In genomic region chr17:75872434-75873351, GRCh38 we compare ENCODE assay signal across 8 cellular contexts. TPM values are rescaled to one million over a fixed set of nuclear protein-coding genes. Genes with fewer than 3 reads are reported as not detected.
DNase-seq lines count a peak whose midpoint lies in the region; ATAC-seq and TF ChIP-seq lines count a peak whose summit lies in the region.

No MANE protein-coding gene starts in this region.

- intact Hi-C loops in adrenal gland (cut with DNase I) (no loop called here), left ventricle myocardium inferior (cut with micrococcal nuclease) (no loop called here)

- ATAC-seq in HG03442 (IDR thresholded peaks at IDR 0.05; ENCODE audit: unreplicated experiment) (no peak), HG02610 (IDR thresholded peaks at IDR 0.05; ENCODE audit: unreplicated experiment) (no peak), HG03469 (IDR thresholded peaks at IDR 0.05; ENCODE audit: unreplicated experiment) (no peak)

- peak overlapping the region in 4 of 5 donors; percentile 51 to 84 (median 69) for H3K27ac ChIP-seq in adrenal gland
- peak overlapping the region; percentile 96 for H3K27ac ChIP-seq in left ventricle myocardium inferior (replicated peaks)
- peak overlapping the region; percentile 91 for H3K27ac ChIP-seq in smooth muscle cell (ENCODE audit: low read depth)

- peaks cover 4% of the 10 kb centered on the region for H3F3A ChIP-seq in smooth muscle cell (ENCODE audit: low read depth)

- peak overlapping the region; percentile 68 for H3K4me2 ChIP-seq in smooth muscle cell

- no peak for TF ChIP-seq CTCF in adrenal gland (IDR thresholded peaks at IDR 0.05)
- TF ChIP-seq CTCF in left ventricle myocardium inferior (IDR thresholded peaks at IDR 0.05; ENCODE audit: borderline replicate concordance) = no peak
- TF ChIP-seq CTCF in smooth muscle cell (IDR thresholded peaks at IDR 0.05; ENCODE audit: borderline replicate concordance, insufficient read depth, poor library complexity, severe bottlenecking) = no peak

- no peaks in the 10 kb centered on the region for H3K79me2 ChIP-seq in smooth muscle cell (ENCODE audit: low read depth)

- H3K36me3 ChIP-seq in adrenal gland (replicated peaks in 1 of 2) (peaks cover 0 to 8% of the 10 kb centered on the region in 2 donors), left ventricle myocardium inferior (peaks cover 28% of the 10 kb centered on the region), smooth muscle cell (ENCODE audit: low read depth) (no peaks in the 10 kb centered on the region)

- no peak overlapping the region for H3K4me3 ChIP-seq in adrenal gland
- H3K4me3 ChIP-seq in left ventricle myocardium inferior = peak overlapping the region; percentile 34
- H3K4me3 ChIP-seq in smooth muscle cell = no peak overlapping the region

- no peaks in the 10 kb centered on the region for H3K9me3 ChIP-seq in adrenal gland (replicated peaks in 1 of 3)
- H3K9me3 ChIP-seq in left ventricle myocardium inferior (replicated peaks) = no peaks in the 10 kb centered on the region
- no peaks in the 10 kb centered on the region for H3K9me3 ChIP-seq in smooth muscle cell (replicated peaks; ENCODE audit: low read depth)

- TF ChIP-seq POLR2A in adrenal gland (IDR thresholded peaks at IDR 0.05) = no peak

- H3K4me1 ChIP-seq in adrenal gland (replicated peaks in 1 of 2) = peaks cover 28 to 42% of the 10 kb centered on the region in 2 donors
- peaks cover 94% of the 10 kb centered on the region for H3K4me1 ChIP-seq in left ventricle myocardium inferior
- H3K4me1 ChIP-seq in smooth muscle cell (ENCODE audit: low read depth) = peaks cover 11% of the 10 kb centered on the region

- 29 to 46% (median 30%) methylated on average over 9 to 13 of the region's 13 CpGs for WGBS in adrenal gland, 4 donors
- WGBS in smooth muscle cell (ENCODE audit: low lambda C conversion rate) = 44% methylated on average over 13 of the region's 13 CpGs

- no peaks in the 10 kb centered on the region for H3K27me3 ChIP-seq in adrenal gland
- H3K27me3 ChIP-seq in left ventricle myocardium inferior (ENCODE audit: low read depth) = no peaks in the 10 kb centered on the region
- no peaks in the 10 kb centered on the region for H3K27me3 ChIP-seq in smooth muscle cell (ENCODE audit: low read depth)

- peak; percentile 54 for DNase-seq in DMS153 (lab: John Stamatoyannopoulos, UW)
- DNase-seq in NCI-H226 = peak; percentile 79
- DNase-seq in adrenal gland = peak; percentile 67 to 92 (median 88)
- DNase-seq in left ventricle myocardium inferior = peak; percentile 80
- peak; percentile 17 for DNase-seq in smooth muscle cell (lab: John Stamatoyannopoulos, UW; ENCODE audit: unreplicated experiment)

- peak overlapping the region; percentile 66 for H2AFZ ChIP-seq in smooth muscle cell (ENCODE audit: low read depth)

- H4K20me1 ChIP-seq in smooth muscle cell (ENCODE audit: low read depth) = no peaks in the 10 kb centered on the region

- peak overlapping the region; percentile 71 for H3K9ac ChIP-seq in smooth muscle cell (ENCODE audit: low read depth)

RNA-seq across cellular contexts. Expression of gene TRIM47, which starts 5.7 kb away (rescaled TPM):
- 10 to 100 TPM in 7 of 8 donors, 1 to 10 TPM in 1; 6.7 to 66.1 (median 24.5) TPM for total RNA-seq in adrenal gland
- 10 to 100 TPM in 2 of 3 donors, 1 to 10 TPM in 1; 6.0 to 42.5 (median 36.5) TPM for polyA plus RNA-seq in adrenal gland
- total RNA-seq in left ventricle myocardium inferior = 27.5 TPM
- total RNA-seq in smooth muscle cell = 3.8 and 8.7 TPM in 2 replicates
- 16.1 and 31.7 TPM in 2 replicates for polyA plus RNA-seq in smooth muscle cell

RNA-seq across cellular contexts. Expression of gene WBP2, which starts 17.6 kb away (rescaled TPM):
- 100 to 1,000 TPM; 131 to 292 (median 217) TPM for total RNA-seq in adrenal gland
- polyA plus RNA-seq in adrenal gland = 100 to 1,000 TPM; 205 to 258 (median 258) TPM
- total RNA-seq in left ventricle myocardium inferior = 144 TPM
- 26.4 and 27.6 TPM in 2 replicates for total RNA-seq in smooth muscle cell
- polyA plus RNA-seq in smooth muscle cell = 91.4 and 111 TPM in 2 replicates

RNA-seq across cellular contexts. Expression of gene TRIM65, which starts 24.1 kb away (rescaled TPM):
- 10 to 100 TPM in 7 of 8 donors, 1 to 10 TPM in 1; 7.4 to 46.9 (median 19.3) TPM for total RNA-seq in adrenal gland
- 10 to 100 TPM in 1 of 3 donors, 1 to 10 TPM in 2; 4.1 to 16.7 (median 5.0) TPM for polyA plus RNA-seq in adrenal gland
- 10.2 TPM for total RNA-seq in left ventricle myocardium inferior
- total RNA-seq in smooth muscle cell = 9.8 and 13.3 TPM in 2 replicates
- polyA plus RNA-seq in smooth muscle cell = 15.4 and 17.4 TPM in 2 replicates

RNA-seq across cellular contexts. Expression of gene UNC13D, which starts 28.5 kb away (rescaled TPM):
- total RNA-seq in adrenal gland = 10 to 100 TPM in 7 of 8 donors, 1 to 10 TPM in 1; 3.0 to 28.1 (median 13.8) TPM
- 10 to 100 TPM in 2 of 3 donors, 1 to 10 TPM in 1; 6.6 to 47.5 (median 21.5) TPM for polyA plus RNA-seq in adrenal gland
- 13.3 TPM for total RNA-seq in left ventricle myocardium inferior
- total RNA-seq in smooth muscle cell = 4.5 TPM in 2 replicates
- polyA plus RNA-seq in smooth muscle cell = 2.4 and 9.6 TPM in 2 replicates

RNA-seq across cellular contexts. Expression of gene MRPL38, which starts 32.0 kb away (rescaled TPM):
- total RNA-seq in adrenal gland (100 to 1,000 TPM in 4 of 8 donors, 10 to 100 TPM in 4; 36.7 to 153 (median 82.7) TPM), left ventricle myocardium inferior (104 TPM), smooth muscle cell (32.6 and 48.4 TPM in 2 replicates)
- polyA plus RNA-seq in adrenal gland (100 to 1,000 TPM in 2 of 3 donors, 10 to 100 TPM in 1; 60.3 to 214 (median 187) TPM), smooth muscle cell (90.5 and 107 TPM in 2 replicates)

Comparison
In these comparisons a context has a peak if more than half of its experiments do, and no peak if none do; other contexts are left out.
1. DNase-seq: peak in every context shown above with its lines; median percentile 88 in adrenal gland; 80 in left ventricle myocardium inferior; 79 in NCI-H226; 54 in DMS153; 17 in smooth muscle cell.